18 cellular contexts compared by ENCODE assay signal in genomic region chr1:205861540-205861939, GRCh38.
"Had no signal": no experiment of that assay in that cellular context is flagged by ENCODE, and none has a peak within 500 bp of the region (broad histone marks: within the 10 kb centered on the region; RNA-seq: fewer than 3 reads in every experiment).

No MANE protein-coding gene starts in this region.

- ATAC-seq: naive thymus-derived CD8-positive, alpha-beta T cell; natural killer cell; natural killer cell treated with Interleukin-12 subunit alpha and Interleukin-12 subunit beta and Interleukin-15 and Interleukin-18, amount 100 ng/mL, for 72 hours; pancreas; psoas muscle; right cardiac atrium; right lobe of liver; sciatic nerve had no signal

- H3K36me3 ChIP-seq: neural progenitor cell, neutrophil, ovary, pancreas, prostate gland, right atrium auricular region, right lobe of liver, sigmoid colon, spleen had no signal

- H3K4me3 ChIP-seq: neural progenitor cell, ovary, pancreas, prostate gland, psoas muscle, right atrium auricular region, right lobe of liver, sigmoid colon, skin epidermis, smooth muscle cell, spleen had no signal

- H3K4me1 ChIP-seq: neural progenitor cell, parathyroid adenoma, prostate gland, psoas muscle, right atrium auricular region, sigmoid colon had no signal

- H3K27ac ChIP-seq: neural progenitor cell, neutrophil, ovary, pancreas, parathyroid adenoma, prostate gland, psoas muscle, right atrium auricular region, right lobe of liver, sigmoid colon, skin epidermis, spleen had no signal

- H3K9me3 ChIP-seq: neutrophil, ovary, pancreas, prostate gland, psoas muscle, right atrium auricular region, right lobe of liver, sigmoid colon had no signal
